ENCODE assay signal across 10 cellular contexts in the genomic region with DNA sequence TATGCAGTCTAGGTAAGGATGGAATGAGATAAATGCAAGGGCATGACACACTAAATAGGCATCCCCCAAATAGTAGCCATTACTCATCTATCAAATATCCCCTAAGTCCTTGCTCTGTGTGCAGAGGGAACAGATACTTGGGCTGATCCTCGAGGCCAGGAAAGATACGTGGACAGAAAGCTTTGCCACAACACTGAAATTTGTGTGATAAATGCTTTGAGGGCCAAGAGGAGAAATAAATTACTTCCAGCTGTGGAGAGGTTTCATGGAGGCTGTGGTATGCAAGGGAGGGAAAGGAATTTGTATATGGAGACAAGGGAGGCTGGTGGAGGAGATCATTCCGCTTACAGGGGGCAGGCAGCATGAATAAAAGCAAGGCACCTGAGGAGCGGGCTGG. TPM values are rescaled to one million over a fixed set of nuclear protein-coding genes. Genes with fewer than 3 reads are reported as not detected.
DNase-seq lines count a peak whose midpoint lies in the region; ATAC-seq, FAIRE-seq and TF ChIP-seq lines count a peak whose summit lies in the region.
"Had no signal": no experiment of that assay in that cellular context is flagged by ENCODE, and none has a peak within 500 bp of the region (broad histone marks: within the 10 kb centered on the region; RNA-seq: fewer than 3 reads in every experiment).

No MANE protein-coding gene starts in this region.

- H3K27me3 ChIP-seq in aorta (ENCODE audit: control insufficient read depth in 1 of 2, insufficient read depth in 2 of 2, low read length in 1 of 2): no peaks in the 10 kb centered on the region

- ATAC-seq in Right ventricle myocardium inferior: peak; percentile 42
- peak; percentile 14 for ATAC-seq in mucosa of descending colon
- no peak for ATAC-seq in aorta (ENCODE audit: low FRiP score)
- no peak for ATAC-seq in GM21381 (IDR thresholded peaks at IDR 0.05; ENCODE audit: unreplicated experiment)

- no peak for DNase-seq in Right ventricle myocardium inferior (ENCODE audit: missing footprints)
- no peak for DNase-seq in cardiac septum (ENCODE audit: low spot score)
- DNase-seq in mucosa of descending colon: no peak
- DNase-seq in aorta: no peak
- DNase-seq in GM19238 (ENCODE audit: insufficient read length, low spot score): no peak
- no peak for DNase-seq in stimulated activated CD4-positive, alpha-beta T cell treated with anti-CD3 and anti-CD28 coated beads, Interleukin-2, amount 100 ng/mL, for 24 hours
- DNase-seq: activated naive CD8-positive, alpha-beta T cell treated with anti-CD3 and anti-CD28 coated beads, Interleukin-2, amount 10 ng/mL, durations not matched to agents 7 days and 5 days; KG1 had no signal

- H3K36me3 ChIP-seq in mucosa of descending colon (ENCODE audit: low read depth) (no peaks in the 10 kb centered on the region), aorta (ENCODE audit: control insufficient read depth in 1 of 2, insufficient read depth in 2 of 2, low read length in 1 of 2) (no peaks in the 10 kb centered on the region)

- H3K27ac ChIP-seq in aorta (ENCODE audit: low read depth in 1 of 2, low read length in 2 of 2): peak overlapping the region; percentile 43 to 72

- 3 to 8% methylated on average over 4 of the region's 4 CpGs for WGBS in aorta, 2 donors

- peak; percentile 37 for FAIRE-seq in endometrium (lab: Jason Lieb, UNC)

- intact Hi-C loops in Right ventricle myocardium inferior (cut with DNase I) (loop anchor here (1.0 to 10.0 kb wide), 3 partner anchors 81 to 293 kb away; partner anchors contain the start of gene SLC36A1), cardiac septum (cut with DNase I) (loop anchor here (1.0 kb wide), 2 partner anchors 22 to 81 kb away; no protein-coding TSS in a partner anchor), mucosa of descending colon (cut with DNase I, micrococcal nuclease) (loop anchor here (5.0 kb wide), 2 partner anchors 78 to 83 kb away; no protein-coding TSS in a partner anchor), aorta (cut with DNase I) (loop anchor here (2.0 to 10.0 kb wide), 4 partner anchors 53 to 293 kb away; partner anchors contain the start of genes SLC36A1 (in 1 of the 2) and SPARC (in 1 of the 2))

- H3K4me3 ChIP-seq in mucosa of descending colon (no peak overlapping the region), aorta (ENCODE audit: low read length in 2 of 2) (no peak overlapping the region)

- H3K9me3 ChIP-seq in mucosa of descending colon: no peaks in the 10 kb centered on the region
- no peaks in the 10 kb centered on the region for H3K9me3 ChIP-seq in aorta (ENCODE audit: control insufficient read depth, low read length)

- H3K4me1 ChIP-seq in mucosa of descending colon (ENCODE audit: low read depth) (no peaks in the 10 kb centered on the region), aorta (ENCODE audit: control insufficient read depth in 1 of 2, insufficient read depth in 2 of 2, low read length in 2 of 2) (peaks cover 0 to 4% of the 10 kb centered on the region in 2 donors)

- TF ChIP-seq CTCF in mucosa of descending colon (IDR thresholded peaks at IDR 0.05): no peak

RNA-seq across cellular contexts. Expression of gene ATOX1, which starts 18.5 kb away (rescaled TPM):
- total RNA-seq in Right ventricle myocardium inferior: 69.5 TPM
- total RNA-seq in cardiac septum: 61.4 TPM
- 10 to 100 TPM; 52.5 to 54.8 (median 53.6) TPM for total RNA-seq in mucosa of descending colon
- 10 to 100 TPM; 61.7 to 64.7 TPM for total RNA-seq in aorta
- 100 to 1,000 TPM; 168 to 210 TPM for polyA plus RNA-seq in aorta

RNA-seq across cellular contexts. Expression of gene G3BP1, which starts 31.8 kb away (rescaled TPM):
- 114 TPM for total RNA-seq in Right ventricle myocardium inferior
- total RNA-seq in cardiac septum: 99.4 TPM
- 100 to 1,000 TPM; 121 to 132 (median 127) TPM for total RNA-seq in mucosa of descending colon
- total RNA-seq in aorta: 100 to 1,000 TPM; 120 to 140 TPM
- 10 to 100 TPM; 18.7 to 19.0 TPM for polyA plus RNA-seq in aorta

RNA-seq across cellular contexts. Expression of gene SPARC, which starts 53.2 kb away (rescaled TPM):
- total RNA-seq in Right ventricle myocardium inferior (517 TPM), cardiac septum (539 TPM), mucosa of descending colon (100 to 1,000 TPM in 2 of 3 donors, 10 to 100 TPM in 1; 78.0 to 410 (median 227) TPM), aorta (1,000 to 10,000 TPM; 2,087 to 2,608 TPM)
- polyA plus RNA-seq in aorta: 1,000 to 10,000 TPM; 1,151 to 1,861 TPM

Comparison
In these comparisons a context has a peak if more than half of its experiments do, and no peak if none do; other contexts are left out.
1. ATAC-seq: peak in Right ventricle myocardium inferior (single experiment) and mucosa of descending colon (single experiment); none in aorta (single experiment) and GM21381 (single experiment).